In genomic region chr1:161044908-161045748, GRCh38 we compare ENCODE assay signal across 7 cellular contexts. TPM values are rescaled to one million over a fixed set of nuclear protein-coding genes. Genes with fewer than 3 reads are reported as not detected.
DNase-seq lines count a peak whose midpoint lies in the region; TF ChIP-seq lines count a peak whose summit lies in the region.

No MANE protein-coding gene starts in this region.

- peaks cover 10% of the 10 kb centered on the region for H3K27me3 Mint-ChIP-seq in HFFc6 (ENCODE audit: insufficient read depth)

- H3K36me3 Mint-ChIP-seq in HFFc6 (ENCODE audit: low read depth): peaks cover 33% of the 10 kb centered on the region

- H3K4me1 ChIP-seq in hepatocyte (ENCODE audit: insufficient read depth) (peaks cover 10% of the 10 kb centered on the region), rectal smooth muscle tissue (ENCODE audit: control insufficient read depth, insufficient read depth, low read length) (peaks cover 9% of the 10 kb centered on the region)

- peak overlapping the region; percentile 10 for H2AFZ ChIP-seq in hepatocyte

- H3K9me3 Mint-ChIP-seq in HFFc6: peaks cover 29% of the 10 kb centered on the region

- peak overlapping the region; percentile 98 for H3K27ac Mint-ChIP-seq in HFFc6

- H3K4me1 Mint-ChIP-seq in HFFc6 (ENCODE audit: low read depth): peaks cover 25% of the 10 kb centered on the region

- no peaks in the 10 kb centered on the region for H4K20me1 ChIP-seq in hepatocyte (ENCODE audit: insufficient read depth, poor library complexity, severe bottlenecking)

- H3K4me3 ChIP-seq in GM12875 (ENCODE audit: low read depth, low read length): peak overlapping the region; percentile 77
- H3K4me3 ChIP-seq in hepatocyte: peak overlapping the region; percentile 49
- peak overlapping the region; percentile 99 for H3K4me3 ChIP-seq in rectal smooth muscle tissue (ENCODE audit: low read length)

- peak overlapping the region; percentile 98 for H3K9ac ChIP-seq in rectal smooth muscle tissue (ENCODE audit: low read length)

- 2% methylated on average over 47 of the region's 48 CpGs for WGBS in hepatocyte (ENCODE audit: low lambda C conversion rate, missing lambda C conversion rate)

- H3K36me3 ChIP-seq in hepatocyte (replicated peaks; ENCODE audit: insufficient read depth, low read depth) (no peaks in the 10 kb centered on the region), rectal smooth muscle tissue (ENCODE audit: control insufficient read depth, insufficient read depth, low read length) (peaks cover 21% of the 10 kb centered on the region)

- TF ChIP-seq CTCF in GM12875 (IDR thresholded peaks at IDR 0.05; ENCODE audit: borderline replicate concordance, insufficient read depth, low read depth, low read length): no peak
- TF ChIP-seq CTCF in HFFc6 (IDR thresholded peaks at IDR 0.05): no peak
- no peak for TF ChIP-seq CTCF in hepatocyte (IDR thresholded peaks at IDR 0.05; ENCODE audit: poor library complexity)

- DNase-seq in HFFc6 (peak; percentile 62), MV-4-11 (lab: John Stamatoyannopoulos, UW) (peak; percentile 98), SW 1271 (lab: John Stamatoyannopoulos, UW) (peak; percentile 26 to 70), astrocyte of the hippocampus (ENCODE audit: low read depth, low spot score) (peak; percentile 68), hepatocyte (ENCODE audit: low spot score) (peak; percentile 72)

- H3K27ac ChIP-seq in hepatocyte: peak overlapping the region; percentile 95
- H3K27ac ChIP-seq in rectal smooth muscle tissue (ENCODE audit: low read depth, low read length): peak overlapping the region; percentile 95

- H3K4me2 ChIP-seq in hepatocyte: peak overlapping the region; percentile 88

- H3K79me2 ChIP-seq in hepatocyte: peaks cover 25% of the 10 kb centered on the region

- no peaks in the 10 kb centered on the region for H3K9me2 ChIP-seq in hepatocyte (replicated peaks; ENCODE audit: insufficient read depth)

- H3K27me3 ChIP-seq in hepatocyte (no peaks in the 10 kb centered on the region), rectal smooth muscle tissue (ENCODE audit: control insufficient read depth, insufficient read depth, low read length) (no peaks in the 10 kb centered on the region)

- H3K9me3 ChIP-seq in hepatocyte (ENCODE audit: low read depth): peaks cover 7% of the 10 kb centered on the region

- H3K4me3 Mint-ChIP-seq in HFFc6: peak overlapping the region; percentile 92

RNA-seq across cellular contexts. Expression of gene USF1, which starts 0.6 kb away (rescaled TPM):
- total RNA-seq in HFFc6 (2021; fragmentation: NEBNext Ultra II Directional; extraction: Animal tissue kit (Norgen Biotek cat#: 25700)): 10 to 100 TPM; 31.2 to 38.0 (median 33.4) TPM
- total RNA-seq in hepatocyte: 62.1 and 85.1 TPM in 2 replicates
- 11.9 and 23.2 TPM in 2 replicates for polyA plus RNA-seq in hepatocyte

RNA-seq across cellular contexts. Expression of gene TSTD1, which starts 6.4 kb away (rescaled TPM):
- not detected for total RNA-seq in HFFc6 (2021; fragmentation: NEBNext Ultra II Directional; extraction: Animal tissue kit (Norgen Biotek cat#: 25700))
- 30.8 and 36.3 TPM in 2 replicates for total RNA-seq in hepatocyte
- 101 and 102 TPM in 2 replicates for polyA plus RNA-seq in hepatocyte

RNA-seq across cellular contexts. Expression of gene F11R, which starts 24.2 kb away (rescaled TPM):
- under 1 TPM in 4 of 6 experiments, not detected in 2; 0.05 to 0.38 (median 0.14) TPM for total RNA-seq in HFFc6 (2021; fragmentation: NEBNext Ultra II Directional; extraction: Animal tissue kit (Norgen Biotek cat#: 25700))
- total RNA-seq in hepatocyte: 140 and 180 TPM in 2 replicates
- polyA plus RNA-seq in hepatocyte: 148 and 149 TPM in 2 replicates

RNA-seq across cellular contexts. Expression of gene ARHGAP30, which starts 24.6 kb away (rescaled TPM):
- total RNA-seq in HFFc6 (2021; fragmentation: NEBNext Ultra II Directional; extraction: Animal tissue kit (Norgen Biotek cat#: 25700)): not detected
- total RNA-seq in hepatocyte: 0.52 and 0.80 TPM in 2 replicates
- 1.4 and 1.7 TPM in 2 replicates for polyA plus RNA-seq in hepatocyte

RNA-seq across cellular contexts. Expression of gene NECTIN4, which starts 44.2 kb away (rescaled TPM):
- under 1 TPM in 2 of 6 experiments, not detected in 4; 0.09 to 0.14 TPM for total RNA-seq in HFFc6 (2021; fragmentation: NEBNext Ultra II Directional; extraction: Animal tissue kit (Norgen Biotek cat#: 25700))
- 5.9 and 7.0 TPM in 2 replicates for total RNA-seq in hepatocyte
- polyA plus RNA-seq in hepatocyte: 8.5 and 12.7 TPM in 2 replicates

Comparison
In these comparisons a context has a peak if more than half of its experiments do, and no peak if none do; other contexts are left out.
1. Peak in every context shown above with its lines: DNase-seq, H3K4me3 ChIP-seq and H3K27ac ChIP-seq.
2. H3K4me3 ChIP-seq: peak in every context shown above with its lines; median percentile 99 in rectal smooth muscle tissue; 77 in GM12875; 49 in hepatocyte.
3. DNase-seq: peak in every context shown above with its lines; median percentile 98 in MV-4-11; 72 in hepatocyte; 68 in astrocyte of the hippocampus; 62 in HFFc6; 48 in SW 1271.
4. RNA of gene TSTD1, which starts 6.4 kb away (total RNA-seq): 30.8 to 36.3 TPM in hepatocyte; not detected in HFFc6; every median in the first group is over 10 times any median in the second.
5. RNA of gene F11R, which starts 24.2 kb away (total RNA-seq): 140 to 180 TPM in hepatocyte; 0.05 to 0.38 TPM in HFFc6; every median in the first group is over 100 times any median in the second.